9 cellular contexts compared by ENCODE assay signal in genomic region chr11:34208266-34209135, GRCh38.
DNase-seq lines count a peak whose midpoint lies in the region; ATAC-seq and TF ChIP-seq lines count a peak whose summit lies in the region.
"Had no signal": no experiment of that assay in that cellular context is flagged by ENCODE, and none has a peak within 500 bp of the region (broad histone marks: within the 10 kb centered on the region; RNA-seq: fewer than 3 reads in every experiment).

No MANE protein-coding gene starts in this region.

- no peak overlapping the region for H2BK120ac ChIP-seq in mesenchymal stem cell (ENCODE audit: low read depth, low read length)

- DNase-seq in Daoy (ENCODE audit: low read depth) = peak; percentile 60
- no peak for DNase-seq in activated T-helper 2 cell treated with anti-CD3 and anti-CD28 coated beads, Interferon-gamma antibody, Interleukin-2, Interleukin-4, amounts not matched to agents 10 μg/mL and 5 μg/mL and 100 μg/mL, durations not matched to agents 14 hours and 24 hours and 36 hours (ENCODE audit: low spot score)
- no peak for DNase-seq in mesenchymal stem cell
- no peak for DNase-seq in suprapubic skin (ENCODE audit: low spot score in 2 of 2)
- DNase-seq: SJCRH30 had no signal

- no peak overlapping the region for H3K4me2 ChIP-seq in Loucy (ENCODE audit: low read depth, low read length, poor library complexity, severe bottlenecking)
- no peak overlapping the region for H3K4me2 ChIP-seq in mesenchymal stem cell (ENCODE audit: low read length, poor library complexity, severe bottlenecking)

- H3K23ac ChIP-seq in mesenchymal stem cell (ENCODE audit: low read length in 2 of 2) = no peak overlapping the region

- H3K4me1 ChIP-seq in Loucy (ENCODE audit: insufficient read depth, low read length, poor library complexity, severe bottlenecking) = peaks cover 57% of the 10 kb centered on the region
- H3K4me1 ChIP-seq in mesenchymal stem cell (ENCODE audit: control insufficient read depth, insufficient read depth, low read depth, low read length) = peaks cover 28% of the 10 kb centered on the region
- H3K4me1 ChIP-seq in suprapubic skin = no peaks in the 10 kb centered on the region

- ATAC-seq in GM19324 (IDR thresholded peaks at IDR 0.05; ENCODE audit: low FRiP score, unreplicated experiment) (no peak), GM18873 (IDR thresholded peaks at IDR 0.05; ENCODE audit: low FRiP score, unreplicated experiment) (no peak), GM18909 (IDR thresholded peaks at IDR 0.05; ENCODE audit: poor library complexity, unreplicated experiment) (no peak)

- no peak for TF ChIP-seq EP300 in suprapubic skin (IDR thresholded peaks at IDR 0.05)

- H3K9me3 ChIP-seq in Loucy (ENCODE audit: insufficient read depth, low read depth, low read length) (no peaks in the 10 kb centered on the region), mesenchymal stem cell (ENCODE audit: control insufficient read depth, low read length) (no peaks in the 10 kb centered on the region), suprapubic skin (no peaks in the 10 kb centered on the region)
- H3K9me3 ChIP-seq: SJCRH30 had no signal

- WGBS in mesenchymal stem cell = 74% methylated on average over 11 of the region's 11 CpGs
- 78% methylated on average over 11 of the region's 11 CpGs for WGBS in suprapubic skin

- H3K79me1 ChIP-seq in mesenchymal stem cell (replicated peaks; ENCODE audit: low read length, poor library complexity, severe bottlenecking) = peaks cover 20% of the 10 kb centered on the region

- TF ChIP-seq CTCF in Loucy (conservative IDR thresholded peaks at IDR 0.05; ENCODE audit: low read length) = no peak
- no peak for TF ChIP-seq CTCF in suprapubic skin (IDR thresholded peaks at IDR 0.05)

- no peaks in the 10 kb centered on the region for H3K27me3 ChIP-seq in Loucy (ENCODE audit: insufficient read depth, low read length, poor library complexity, severe bottlenecking)
- H3K27me3 ChIP-seq in mesenchymal stem cell (ENCODE audit: control insufficient read depth in 1 of 2, insufficient read depth in 1 of 2, low read length in 2 of 2) = no peaks in the 10 kb centered on the region
- H3K27me3 ChIP-seq in suprapubic skin = no peaks in the 10 kb centered on the region
- H3K27me3 ChIP-seq: SJCRH30 had no signal

- H3K36me3 ChIP-seq in Loucy (ENCODE audit: insufficient read depth, low read length) (no peaks in the 10 kb centered on the region), mesenchymal stem cell (ENCODE audit: control insufficient read depth in 1 of 2, insufficient read depth in 2 of 2, low read depth in 1 of 2, low read length in 2 of 2) (no peaks in the 10 kb centered on the region), suprapubic skin (no peaks in the 10 kb centered on the region)
- H3K36me3 ChIP-seq: SJCRH30 had no signal

- no peaks in the 10 kb centered on the region for H3K9me3 Mint-ChIP-seq in activated T-helper 2 cell treated with anti-CD3 and anti-CD28 coated beads, Interferon-gamma antibody, Interleukin-2, Interleukin-4, amounts not matched to agents 10 μg/mL and 5 μg/mL and 100 μg/mL, durations not matched to agents 14 hours and 24 hours and 36 hours

- H3K4me1 Mint-ChIP-seq in activated T-helper 2 cell treated with anti-CD3 and anti-CD28 coated beads, Interferon-gamma antibody, Interleukin-2, Interleukin-4, amounts not matched to agents 10 μg/mL and 5 μg/mL and 100 μg/mL, durations not matched to agents 14 hours and 24 hours and 36 hours (ENCODE audit: low read depth) = peaks cover 45% of the 10 kb centered on the region

- H4K91ac ChIP-seq in mesenchymal stem cell (ENCODE audit: low read length) = no peak overlapping the region

- no peak overlapping the region for H2BK12ac ChIP-seq in mesenchymal stem cell (ENCODE audit: low read length in 2 of 2)

- H4K8ac ChIP-seq in mesenchymal stem cell (ENCODE audit: low read length) = peak overlapping the region; percentile 30

- H3K9me2 ChIP-seq in Loucy (replicated peaks; ENCODE audit: low read depth, low read length) = no peaks in the 10 kb centered on the region

- H2AK5ac ChIP-seq in mesenchymal stem cell (ENCODE audit: low read length, severe bottlenecking) = peak overlapping the region; percentile 49

- no peak overlapping the region for H3K14ac ChIP-seq in mesenchymal stem cell (ENCODE audit: low read length in 2 of 2)

- H3K27me3 Mint-ChIP-seq in activated T-helper 2 cell treated with anti-CD3 and anti-CD28 coated beads, Interferon-gamma antibody, Interleukin-2, Interleukin-4, amounts not matched to agents 10 μg/mL and 5 μg/mL and 100 μg/mL, durations not matched to agents 14 hours and 24 hours and 36 hours (ENCODE audit: low read depth) = no peaks in the 10 kb centered on the region

- no peak overlapping the region for H2BK15ac ChIP-seq in mesenchymal stem cell (ENCODE audit: low read depth, poor library complexity, severe bottlenecking)

- no peak overlapping the region for H2AFZ ChIP-seq in Loucy (ENCODE audit: low read length)
- no peak overlapping the region for H2AFZ ChIP-seq in mesenchymal stem cell (ENCODE audit: low read depth, low read length)

- H3K4me3 Mint-ChIP-seq in activated T-helper 2 cell treated with anti-CD3 and anti-CD28 coated beads, Interferon-gamma antibody, Interleukin-2, Interleukin-4, amounts not matched to agents 10 μg/mL and 5 μg/mL and 100 μg/mL, durations not matched to agents 14 hours and 24 hours and 36 hours (ENCODE audit: low read depth) = no peak overlapping the region

- H3F3A ChIP-seq in Loucy (ENCODE audit: low read depth) = 0 out of 2 replicates have a peak, but pooled peaks cover 7% of the 10 kb centered on the region

- no peak overlapping the region for H3K4ac ChIP-seq in mesenchymal stem cell (ENCODE audit: low read depth in 1 of 2, low read length in 2 of 2)

- intact Hi-C loops in activated T-helper 2 cell treated with anti-CD3 and anti-CD28 coated beads, Interferon-gamma antibody, Interleukin-2, Interleukin-4, amounts not matched to agents 10 μg/mL and 5 μg/mL and 100 μg/mL, durations not matched to agents 14 hours and 24 hours and 36 hours (cut with micrococcal nuclease) = loop anchor here (1.0 kb wide), 1 partner anchor 27 kb away; no protein-coding TSS in a partner anchor

- H3K79me2 ChIP-seq in Loucy (ENCODE audit: insufficient read depth, low read length) = no peaks in the 10 kb centered on the region

- no peak overlapping the region for H3K4me3 ChIP-seq in Loucy (ENCODE audit: low read length, poor library complexity, severe bottlenecking)
- H3K4me3 ChIP-seq in mesenchymal stem cell (ENCODE audit: insufficient read depth in 1 of 2, low read depth in 1 of 2, low read length in 2 of 2) = no peak overlapping the region
- H3K4me3 ChIP-seq in suprapubic skin = no peak overlapping the region
- H3K4me3 ChIP-seq: SJCRH30 had no signal

- no peak overlapping the region for H2BK5ac ChIP-seq in mesenchymal stem cell (ENCODE audit: low read depth, low read length, poor library complexity, severe bottlenecking)

- H3K9ac ChIP-seq in Loucy (ENCODE audit: low read depth, low read length, poor library complexity, severe bottlenecking) (peak overlapping the region; percentile 5), mesenchymal stem cell (ENCODE audit: low read length) (no peak overlapping the region)

- peak overlapping the region; percentile 50 for H3K27ac Mint-ChIP-seq in activated T-helper 2 cell treated with anti-CD3 and anti-CD28 coated beads, Interferon-gamma antibody, Interleukin-2, Interleukin-4, amounts not matched to agents 10 μg/mL and 5 μg/mL and 100 μg/mL, durations not matched to agents 14 hours and 24 hours and 36 hours

- H3K18ac ChIP-seq in mesenchymal stem cell (ENCODE audit: low read depth in 1 of 2, low read length in 2 of 2) = no peak overlapping the region

- H3K27ac ChIP-seq in mesenchymal stem cell (ENCODE audit: low read length, poor library complexity, severe bottlenecking) (no peak overlapping the region), suprapubic skin (no peak overlapping the region)
- H3K27ac ChIP-seq: SJCRH30 had no signal

- no peaks in the 10 kb centered on the region for H4K20me1 ChIP-seq in Loucy (ENCODE audit: insufficient read depth, low read length, poor library complexity, severe bottlenecking)

- H3K36me3 Mint-ChIP-seq in activated T-helper 2 cell treated with anti-CD3 and anti-CD28 coated beads, Interferon-gamma antibody, Interleukin-2, Interleukin-4, amounts not matched to agents 10 μg/mL and 5 μg/mL and 100 μg/mL, durations not matched to agents 14 hours and 24 hours and 36 hours (ENCODE audit: low read depth) = peaks cover 11% of the 10 kb centered on the region

- TF ChIP-seq POLR2A in suprapubic skin (IDR thresholded peaks at IDR 0.05) = no peak
